ENCODE assay signal across 16 cellular contexts in genomic region chrX:46814966-46815365, GRCh38. TPM values are rescaled to one million over a fixed set of nuclear protein-coding genes. Genes with fewer than 3 reads are reported as not detected.
DNase-seq lines count a peak whose midpoint lies in the region; ATAC-seq, FAIRE-seq and TF ChIP-seq lines count a peak whose summit lies in the region.
"Had no signal": no experiment of that assay in that cellular context is flagged by ENCODE, and none has a peak within 500 bp of the region (broad histone marks: within the 10 kb centered on the region; RNA-seq: fewer than 3 reads in every experiment).

No MANE protein-coding gene starts in this region.

- H3K27me3 ChIP-seq in PC-3 (ENCODE audit: low read length) = no peaks in the 10 kb centered on the region
- no peaks in the 10 kb centered on the region for H3K27me3 ChIP-seq in endothelial cell of umbilical vein (ENCODE audit: control insufficient read depth in 2 of 2, insufficient read depth in 2 of 2, low read length in 2 of 2)
- no peaks in the 10 kb centered on the region for H3K27me3 ChIP-seq in small intestine (ENCODE audit: control insufficient read depth in 2 of 2, insufficient read depth in 2 of 2, low read length in 2 of 2)
- H3K27me3 ChIP-seq in tibial artery = no peaks in the 10 kb centered on the region

- ATAC-seq in PC-3 = no peak
- ATAC-seq: CD8-positive, alpha-beta T cell; HCT116 had no signal

- intact Hi-C loops in PC-3 (cut with micrococcal nuclease) = no loop called here
- intact Hi-C loops in endothelial cell of umbilical vein (cut with micrococcal nuclease) = no loop called here
- intact Hi-C loops in tibial artery (cut with DNase I; ENCODE audit: low total_unique reads) = no loop called here

- no peak for TF ChIP-seq POLR2A in endothelial cell of umbilical vein (IDR thresholded peaks at IDR 0.05; ENCODE audit: low read depth, low read length)

- H3K9ac ChIP-seq in PC-3 (ENCODE audit: low read length) = no peak overlapping the region
- no peak overlapping the region for H3K9ac ChIP-seq in endothelial cell of umbilical vein (replicated peaks; ENCODE audit: extremely low read depth, insufficient read depth, low read length)

- no peaks in the 10 kb centered on the region for H4K20me1 ChIP-seq in PC-3 (ENCODE audit: low read length)
- no peaks in the 10 kb centered on the region for H4K20me1 ChIP-seq in endothelial cell of umbilical vein (replicated peaks; ENCODE audit: control insufficient read depth, extremely low read depth, insufficient read depth, low read length)

- CTCF ChIA-PET in PC-3 (lab: Charles Lee) (no interaction called here), endothelial cell of umbilical vein (lab: Charles Lee) (no interaction called here)

- H3K36me3 ChIP-seq in PC-3 (ENCODE audit: low read depth, low read length) (no peaks in the 10 kb centered on the region), endothelial cell of umbilical vein (ENCODE audit: control insufficient read depth in 2 of 2, extremely low read depth in 1 of 2, insufficient read depth in 2 of 2, low read length in 2 of 2) (no peaks in the 10 kb centered on the region), small intestine (ENCODE audit: control insufficient read depth in 2 of 2, insufficient read depth in 2 of 2, low read length in 2 of 2) (no peaks in the 10 kb centered on the region), tibial artery (no peaks in the 10 kb centered on the region)

- H3K9me3 ChIP-seq in PC-3 (ENCODE audit: low read length) = no peaks in the 10 kb centered on the region
- no peaks in the 10 kb centered on the region for H3K9me3 ChIP-seq in endothelial cell of umbilical vein (replicated peaks; ENCODE audit: control insufficient read depth, insufficient read depth, low read length)
- H3K9me3 ChIP-seq in small intestine (ENCODE audit: control insufficient read depth, low read depth) = no peaks in the 10 kb centered on the region
- no peaks in the 10 kb centered on the region for H3K9me3 ChIP-seq in tibial artery

- H2AFZ ChIP-seq in PC-3 (ENCODE audit: low read length) (peak overlapping the region; percentile 12; the same call in 1 of the 2 replicates), endothelial cell of umbilical vein (ENCODE audit: low read depth, low read length) (no peak overlapping the region)

- POLR2A ChIA-PET in PC-3 (lab: Charles Lee; ENCODE audit: unreplicated experiment) = no interaction called here
- POLR2A ChIA-PET in endothelial cell of umbilical vein (lab: Charles Lee) = no interaction called here

- peaks cover 23% of the 10 kb centered on the region for H3K4me1 ChIP-seq in PC-3 (ENCODE audit: insufficient read depth, low read length)
- H3K4me1 ChIP-seq in endothelial cell of umbilical vein (ENCODE audit: control insufficient read depth, extremely low read depth, insufficient read depth, low read length) = peaks cover 7% of the 10 kb centered on the region
- H3K4me1 ChIP-seq in small intestine (ENCODE audit: control insufficient read depth in 2 of 2, insufficient read depth in 1 of 2, low read depth in 1 of 2, low read length in 1 of 2) = no peaks in the 10 kb centered on the region
- no peaks in the 10 kb centered on the region for H3K4me1 ChIP-seq in tibial artery

- H3F3A ChIP-seq in PC-3 (ENCODE audit: low read length, unreplicated experiment) = no peaks in the 10 kb centered on the region

- H3K79me2 ChIP-seq in PC-3 (ENCODE audit: low read length) = no peaks in the 10 kb centered on the region
- no peaks in the 10 kb centered on the region for H3K79me2 ChIP-seq in endothelial cell of umbilical vein (ENCODE audit: control insufficient read depth, insufficient read depth, low read length)

- TF ChIP-seq CTCF in PC-3 (conservative IDR thresholded peaks at IDR 0.05; ENCODE audit: low read depth, low read length) = no peak
- TF ChIP-seq CTCF in endothelial cell of umbilical vein (IDR thresholded peaks at IDR 0.05; ENCODE audit: extremely low read depth in 1 of 2, insufficient read depth in 1 of 2, low read depth in 1 of 2, low read length in 2 of 2) = no peak
- TF ChIP-seq CTCF in tibial artery (IDR thresholded peaks at IDR 0.05) = no peak

- H3K27ac ChIP-seq in PC-3 (ENCODE audit: low read length) (no peak overlapping the region), endothelial cell of umbilical vein (ENCODE audit: insufficient read depth, low read depth, low read length) (no peak overlapping the region), small intestine (ENCODE audit: low read depth in 1 of 2, low read length in 1 of 2) (no peak overlapping the region), tibial artery (no peak overlapping the region)

- BruUV-seq in PC-3 (replicated peaks; lab: Mats Ljungman, UMichigan) (no TSS peak), endothelial cell of umbilical vein (replicated peaks; lab: Mats Ljungman, UMichigan) (no TSS peak)

- dilution Hi-C loops in endothelial cell of umbilical vein (cut with MboI; ENCODE audit: extremely low pct_ligation_motif_present, low sequenced_read_pairs) = no loop called here

- no peaks in the 10 kb centered on the region for H3K9me2 ChIP-seq in PC-3 (replicated peaks; ENCODE audit: low read length)

- WGBS in small intestine, 3 donors = 80 to 91% (median 81%) methylated on average over 7 of the region's 7 CpGs

- no peaks in the 10 kb centered on the region for H3K9me1 ChIP-seq in endothelial cell of umbilical vein (replicated peaks; ENCODE audit: control insufficient read depth, extremely low read depth, insufficient read depth, low read length)

- H3K4me2 ChIP-seq in PC-3 (ENCODE audit: low read length) = no peak overlapping the region
- no peak overlapping the region for H3K4me2 ChIP-seq in endothelial cell of umbilical vein (ENCODE audit: insufficient read depth, low read length)

- DNase-seq in EL (peak; percentile 13), PC-3 (peak; percentile 58), endothelial cell of umbilical vein (ENCODE audit: low read depth, low spot score) (no peak), small intestine (peak; percentile 25), foreskin melanocyte (no peak), NCI-H446 (lab: John Stamatoyannopoulos, UW) (no peak), tibial artery (no peak)
- DNase-seq: CD8-positive, alpha-beta T cell; COR-L47; DMS153; DMS79 treated with DMSO at 0.1 percent for 48 hours had no signal

- peak; percentile 28 for FAIRE-seq in endothelial cell of umbilical vein (lab: Jason Lieb, UNC)
- FAIRE-seq in small intestine (lab: Jason Lieb, UNC) = no peak
- FAIRE-seq: A204.1, D721Med, GM18507, H54 had no signal

- H3K4me3 ChIP-seq in PC-3 (ENCODE audit: low read length) = no peak overlapping the region
- no peak overlapping the region for H3K4me3 ChIP-seq in endothelial cell of umbilical vein (replicated peaks in 1 of 3; ENCODE audit: insufficient read depth in 1 of 3, low read depth in 1 of 3, low read length in 3 of 3)
- no peak overlapping the region for H3K4me3 ChIP-seq in small intestine (ENCODE audit: low read depth in 1 of 2, low read length in 2 of 2)
- H3K4me3 ChIP-seq in tibial artery = no peak overlapping the region

TF ChIP-seq in endothelial cell of umbilical vein, 7 proteins besides CTCF, POLR2A, EP300 and RAD21:
- TF ChIP-seq EZH2 (IDR thresholded peaks at IDR 0.05; ENCODE audit: borderline replicate concordance, low read depth, low read length, severe bottlenecking) (no peak), JUN (IDR thresholded peaks at IDR 0.05; ENCODE audit: borderline replicate concordance, insufficient read depth, insufficient read length, low read depth) (no peak), FOS (IDR thresholded peaks at IDR 0.05; ENCODE audit: borderline replicate concordance, insufficient read depth, low read length) (no peak), GATA2 (IDR thresholded peaks at IDR 0.05; ENCODE audit: insufficient read depth, insufficient read length, low read depth, low read length) (no peak), POLR2AphosphoS5 (IDR thresholded peaks at IDR 0.05; ENCODE audit: insufficient read depth, low read depth, low read length) (no peak), MAX (IDR thresholded peaks at IDR 0.05; ENCODE audit: insufficient read depth, insufficient read length) (no peak), MYC (IDR thresholded peaks at IDR 0.05; ENCODE audit: low read depth, low read length) (no peak)

RNA-seq across cellular contexts. Expression of gene RP2, which starts 21.9 kb away (rescaled TPM):
- total RNA-seq in PC-3 (2014; rRNA removed) (11.0 and 12.4 TPM in 2 replicates), endothelial cell of umbilical vein (18.7 and 20.5 TPM in 2 replicates)
- polyA plus RNA-seq in endothelial cell of umbilical vein (5.9 and 7.4 TPM in 2 replicates), small intestine (10 to 100 TPM in 2 of 3 donors, 1 to 10 TPM in 1; 7.7 to 15.9 (median 13.6) TPM)
- 9.1 and 9.3 TPM in 2 replicates for polyA plus RNA-seq in endothelial cell of umbilical vein (2011; cell fraction: cytosol; rRNA removed)
- polyA plus RNA-seq in endothelial cell of umbilical vein (2011; cell fraction: nucleus; rRNA removed) = 4.9 and 6.4 TPM in 2 replicates
- 15.5 and 21.4 TPM in 2 replicates for polyA plus RNA-seq in endothelial cell of umbilical vein (2012)
- 15.1 and 15.4 TPM in 2 replicates for polyA minus RNA-seq in endothelial cell of umbilical vein
- 7.9 TPM for polyA minus RNA-seq in endothelial cell of umbilical vein (2011; cell fraction: cytosol; rRNA and poly(A)+ RNA removed)
- 6.9 and 12.4 TPM in 2 replicates for polyA minus RNA-seq in endothelial cell of umbilical vein (2011; cell fraction: nucleus; rRNA and poly(A)+ RNA removed)

RNA-seq across cellular contexts. Expression of gene SLC9A7, which starts 56.0 kb away (rescaled TPM):
- total RNA-seq in PC-3 (2014; rRNA removed) = 73.7 and 74.3 TPM in 2 replicates
- total RNA-seq in endothelial cell of umbilical vein = 7.5 and 10.4 TPM in 2 replicates
- polyA plus RNA-seq in endothelial cell of umbilical vein = 3.5 and 4.6 TPM in 2 replicates
- 3.9 and 4.4 TPM in 2 replicates for polyA plus RNA-seq in endothelial cell of umbilical vein (2011; cell fraction: cytosol; rRNA removed)
- polyA plus RNA-seq in endothelial cell of umbilical vein (2011; cell fraction: nucleus; rRNA removed) = 5.4 and 7.2 TPM in 2 replicates
- 3.7 and 4.2 TPM in 2 replicates for polyA plus RNA-seq in endothelial cell of umbilical vein (2012)
- 21.9 and 29.7 TPM in 2 replicates for polyA minus RNA-seq in endothelial cell of umbilical vein
- polyA minus RNA-seq in endothelial cell of umbilical vein (2011; cell fraction: cytosol; rRNA and poly(A)+ RNA removed) = 5.1 TPM
- polyA minus RNA-seq in endothelial cell of umbilical vein (2011; cell fraction: nucleus; rRNA and poly(A)+ RNA removed) = 5.9 and 6.8 TPM in 2 replicates
- polyA plus RNA-seq in small intestine = 1 to 10 TPM in 1 of 3 donors, under 1 TPM in 2; under 0.01 to 2.5 (median 0.22) TPM

Comparison
In these comparisons a context has a peak if more than half of its experiments do, and no peak if none do; other contexts are left out.
1. DNase-seq: peak in EL (single experiment), PC-3 (single experiment) and small intestine (single experiment); none in endothelial cell of umbilical vein (single experiment), foreskin melanocyte (single experiment), NCI-H446 (0 of 2) and tibial artery (0 of 2).